ENCODE assay signal across 18 cellular contexts in genomic region chr9:89601856-89602562, GRCh38. TPM values are rescaled to one million over a fixed set of nuclear protein-coding genes. Genes with fewer than 3 reads are reported as not detected.
DNase-seq lines count a peak whose midpoint lies in the region; ATAC-seq and TF ChIP-seq lines count a peak whose summit lies in the region.
"Had no signal": no experiment of that assay in that cellular context is flagged by ENCODE, and none has a peak within 500 bp of the region (broad histone marks: within the 10 kb centered on the region; RNA-seq: fewer than 3 reads in every experiment).

No MANE protein-coding gene starts in this region.

- H3K27me3 Mint-ChIP-seq in nephron progenitor cell (ENCODE audit: low read depth, poor library complexity) (peaks cover 31% of the 10 kb centered on the region), type B pancreatic cell (peaks cover 14% of the 10 kb centered on the region)

- intact Hi-C loops in cardiac septum (cut with DNase I) = loop anchor here (2.0 to 5.0 kb wide), 2 partner anchors 155 to 397 kb away; no protein-coding TSS in a partner anchor
- intact Hi-C loops in left cardiac atrium (cut with DNase I) = loop anchor here (2.0 to 10.0 kb wide), 6 partner anchors 213 to 500 kb away; no protein-coding TSS in a partner anchor
- intact Hi-C loops in adrenal gland (cut with DNase I) = loop anchor here (5.0 to 10.0 kb wide), 3 partner anchors 203 to 393 kb away; no protein-coding TSS in a partner anchor

- H3K4me1 Mint-ChIP-seq in nephron progenitor cell (peaks cover 38% of the 10 kb centered on the region), type B pancreatic cell (ENCODE audit: unreplicated experiment) (peaks cover 14% of the 10 kb centered on the region)
- H3K4me1 Mint-ChIP-seq in stimulated activated effector memory CD8-positive, alpha-beta T cell treated with anti-CD3 and anti-CD28 coated beads, Interleukin-12 subunit alpha, Interleukin-12 subunit beta, amount 100 ng/mL, for 72 hours = peaks cover 28% of the 10 kb centered on the region

- no peak for TF ChIP-seq CTCF in adrenal gland (IDR thresholded peaks at IDR 0.05)
- TF ChIP-seq CTCF in nephron progenitor cell (IDR thresholded peaks at IDR 0.05) = no peak
- no peak for TF ChIP-seq CTCF in type B pancreatic cell (conservative IDR thresholded peaks at IDR 0.05)

- peak; percentile 33 for DNase-seq in cardiac septum (ENCODE audit: low spot score)
- DNase-seq in left cardiac atrium = no peak
- DNase-seq in adrenal gland = peak in 4 of 7 donors; percentile 13 to 45 (median 17)
- DNase-seq in nephron progenitor cell = no peak
- DNase-seq in type B pancreatic cell (ENCODE audit: extremely low spot score, unreplicated experiment) = peak; percentile 49
- no peak for DNase-seq in stimulated activated effector memory CD8-positive, alpha-beta T cell treated with anti-CD3 and anti-CD28 coated beads, Interleukin-12 subunit alpha, Interleukin-12 subunit beta, amount 100 ng/mL, for 72 hours (ENCODE audit: low spot score in 2 of 2)
- no peak for DNase-seq in T-helper 2 cell
- no peak for DNase-seq in NCI-H1092 (lab: John Stamatoyannopoulos, UW)
- DNase-seq: CD8-positive, alpha-beta T cell; DND-41; GDM1; HFFc6; NCI-H146; NCI-H2171; NCI-H446 treated with DMSO at 0.1 percent for 48 hours; NCI-H774; PC-9 had no signal

- no peaks in the 10 kb centered on the region for H3K9me3 ChIP-seq in adrenal gland (replicated peaks in 1 of 3)

- no peaks in the 10 kb centered on the region for H3K27me3 ChIP-seq in adrenal gland

- 60 to 74% (median 67%) methylated on average over 5 to 6 of the region's 6 CpGs for WGBS in adrenal gland, 4 donors

- ATAC-seq in left cardiac atrium = no peak
- no peak for ATAC-seq in stimulated activated effector memory CD8-positive, alpha-beta T cell treated with anti-CD3 and anti-CD28 coated beads, Interleukin-12 subunit alpha, Interleukin-12 subunit beta, amount 100 ng/mL, for 72 hours
- ATAC-seq: CD8-positive, alpha-beta T cell had no signal

- H3K4me3 ChIP-seq in adrenal gland = no peak overlapping the region
- H3K4me3 ChIP-seq: PC-9 had no signal

- H3K27ac Mint-ChIP-seq in nephron progenitor cell (no peak overlapping the region), type B pancreatic cell (no peak overlapping the region)
- no peak overlapping the region for H3K27ac Mint-ChIP-seq in stimulated activated effector memory CD8-positive, alpha-beta T cell treated with anti-CD3 and anti-CD28 coated beads, Interleukin-12 subunit alpha, Interleukin-12 subunit beta, amount 100 ng/mL, for 72 hours
- H3K27ac Mint-ChIP-seq: CD8-positive, alpha-beta T cell; HFFc6 had no signal

- H3K36me3 Mint-ChIP-seq in nephron progenitor cell (ENCODE audit: low read depth) (no peaks in the 10 kb centered on the region), type B pancreatic cell (no peaks in the 10 kb centered on the region)
- peaks cover 18% of the 10 kb centered on the region for H3K36me3 Mint-ChIP-seq in stimulated activated effector memory CD8-positive, alpha-beta T cell treated with anti-CD3 and anti-CD28 coated beads, Interleukin-12 subunit alpha, Interleukin-12 subunit beta, amount 100 ng/mL, for 72 hours
- H3K36me3 Mint-ChIP-seq: CD8-positive, alpha-beta T cell had no signal

- no peak overlapping the region for H3K27ac ChIP-seq in adrenal gland
- H3K27ac ChIP-seq: HL-60, PC-9 had no signal

- peaks cover 0 to 10% of the 10 kb centered on the region in 2 donors for H3K36me3 ChIP-seq in adrenal gland (replicated peaks in 1 of 2)

- TF ChIP-seq POLR2A in adrenal gland (IDR thresholded peaks at IDR 0.05) = no peak

- H3K4me1 ChIP-seq in adrenal gland (replicated peaks in 1 of 2) = peaks cover 11 to 28% of the 10 kb centered on the region in 2 donors

- H3K9me3 Mint-ChIP-seq in nephron progenitor cell = no peaks in the 10 kb centered on the region
- no peaks in the 10 kb centered on the region for H3K9me3 Mint-ChIP-seq in type B pancreatic cell
- H3K9me3 Mint-ChIP-seq in stimulated activated effector memory CD8-positive, alpha-beta T cell treated with anti-CD3 and anti-CD28 coated beads, Interleukin-12 subunit alpha, Interleukin-12 subunit beta, amount 100 ng/mL, for 72 hours = no peaks in the 10 kb centered on the region
- H3K9me3 Mint-ChIP-seq: CD8-positive, alpha-beta T cell; HFFc6 had no signal

- H3K4me3 Mint-ChIP-seq in nephron progenitor cell (peak overlapping the region; percentile 15), type B pancreatic cell (peak overlapping the region; percentile 40)
- no peak overlapping the region for H3K4me3 Mint-ChIP-seq in stimulated activated effector memory CD8-positive, alpha-beta T cell treated with anti-CD3 and anti-CD28 coated beads, Interleukin-12 subunit alpha, Interleukin-12 subunit beta, amount 100 ng/mL, for 72 hours
- H3K4me3 Mint-ChIP-seq: CD8-positive, alpha-beta T cell; HFFc6 had no signal

RNA-seq across cellular contexts. Expression of gene GADD45G, which starts 2.8 kb away (rescaled TPM):
- total RNA-seq in cardiac septum (29.6 TPM), left cardiac atrium (100 to 1,000 TPM; 107 to 128 TPM), adrenal gland (100 to 1,000 TPM in 4 of 8 donors, 10 to 100 TPM in 4; 33.7 to 180 (median 93.3) TPM), type B pancreatic cell (ENCODE audit: low replicate concordance) (10.9 and 12.2 TPM in 2 replicates)
- polyA plus RNA-seq in adrenal gland = 100 to 1,000 TPM in 2 of 3 donors, 1 to 10 TPM in 1; 3.3 to 294 (median 190) TPM

Comparison
In these comparisons a context has a peak if more than half of its experiments do, and no peak if none do; other contexts are left out.
1. DNase-seq: peak in cardiac septum (single experiment), adrenal gland (4 of 7) and type B pancreatic cell (single experiment); none in left cardiac atrium (single experiment), nephron progenitor cell (single experiment), stimulated activated effector memory CD8-positive, alpha-beta T cell treated with anti-CD3 and anti-CD28 coated beads, Interleukin-12 subunit alpha, Interleukin-12 subunit beta, amount 100 ng/mL, for 72 hours (0 of 2), T-helper 2 cell (0 of 5) and NCI-H1092 (single experiment).